Comparison of ENCODE assay signal across 8 cellular contexts in the genomic region with DNA sequence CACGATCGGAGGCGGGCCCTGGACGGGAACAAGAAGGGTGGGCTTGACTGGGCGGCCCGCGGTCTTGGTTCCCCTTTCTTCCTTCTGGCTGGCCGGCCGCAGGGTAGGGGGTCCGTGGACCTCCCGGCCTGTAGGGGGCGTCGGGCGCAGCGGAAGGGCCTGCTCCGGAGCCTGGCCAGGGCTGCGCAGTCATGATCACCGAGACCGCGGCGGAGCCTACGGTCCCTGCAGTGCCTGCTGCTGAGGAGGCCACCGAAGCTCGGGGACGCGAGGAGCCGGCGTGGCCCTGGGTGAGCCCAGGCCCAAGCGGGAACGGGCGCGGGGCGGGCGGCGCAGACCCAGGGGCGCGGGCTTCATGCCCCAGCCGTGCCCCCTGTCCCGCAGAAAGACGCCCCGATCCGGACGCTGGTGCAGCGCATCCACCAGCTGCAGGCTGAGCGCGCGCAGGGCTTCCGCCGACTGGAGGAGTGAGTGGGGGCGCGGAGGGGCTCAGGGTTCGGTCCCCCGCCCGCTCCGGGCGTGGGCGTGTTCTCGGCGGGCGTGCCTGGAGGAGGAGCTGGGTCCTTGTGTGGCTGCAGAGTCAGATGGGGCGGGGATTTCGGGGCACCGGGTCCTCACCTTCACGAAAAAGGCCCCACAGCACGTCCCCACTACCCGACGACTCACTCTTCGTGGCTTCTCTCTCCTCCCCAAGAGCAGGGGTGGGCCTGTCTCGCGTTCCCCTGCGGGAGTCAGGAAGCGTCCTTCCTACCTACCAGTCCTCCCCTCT. TPM values are rescaled to one million over a fixed set of nuclear protein-coding genes. Genes with fewer than 3 reads are reported as not detected.
DNase-seq lines count a peak whose midpoint lies in the region; ATAC-seq and TF ChIP-seq lines count a peak whose summit lies in the region.

Gene REX1BD, plus strand, starts transcription at position 188 of the 769 bp plus-strand sequence. Its CDS starts 4 bp downstream, at position 192.

- TF ChIP-seq CTCF in epithelial cell of proximal tubule (conservative IDR thresholded peaks at IDR 0.05; ENCODE audit: low read depth, low read length) = peak; percentile 79

- peak; percentile 78 for ATAC-seq in GM21381 (IDR thresholded peaks at IDR 0.05; ENCODE audit: unreplicated experiment)

- peaks cover 16 to 23% of the 10 kb centered on the region in 2 donors for H3K4me1 ChIP-seq in mucosa of rectum (ENCODE audit: control insufficient read depth in 2 of 2, insufficient read depth in 2 of 2, low read length in 2 of 2)

- H3K9me3 ChIP-seq in mucosa of rectum (ENCODE audit: control insufficient read depth in 2 of 2, low read length in 2 of 2) = no peaks in the 10 kb centered on the region

- peak within 1 kb of the TSS; percentile 91 for H3K4me3 ChIP-seq in epithelial cell of proximal tubule (ENCODE audit: low read depth, low read length)
- peak within 1 kb of the TSS; percentile 79 to 86 for H3K4me3 ChIP-seq in mucosa of rectum (ENCODE audit: low read length in 2 of 2)

- peak within 1 kb of the TSS; percentile 79 to 80 for H3K9ac ChIP-seq in mucosa of rectum (ENCODE audit: low read depth in 1 of 2, low read length in 2 of 2)

- H3K27ac ChIP-seq in mucosa of rectum (ENCODE audit: low read depth in 2 of 2, low read length in 2 of 2) = peak within 1 kb of the TSS; percentile 82 to 92

- H3K27me3 ChIP-seq in mucosa of rectum (ENCODE audit: control insufficient read depth in 2 of 2, insufficient read depth in 2 of 2, low read length in 2 of 2) = no peaks in the 10 kb centered on the region

- H3K36me3 ChIP-seq in mucosa of rectum (ENCODE audit: control insufficient read depth in 2 of 2, insufficient read depth in 2 of 2, low read length in 2 of 2) = peaks cover 5 to 6% of the 10 kb centered on the region in 2 donors

- DNase-seq in D341Med (ENCODE audit: low spot score) = peak; percentile 91
- peak in 73 of 76 experiments; percentile 43 to 97 (median 82) for DNase-seq in HUDEP-2 (lab: John Stamatoyannopoulos, UW; ENCODE audit: unreplicated experiment in 76 of 76)
- DNase-seq in OCI-M2 (lab: John Stamatoyannopoulos, UW; ENCODE audit: unreplicated experiment) = peak; percentile 73
- peak; percentile 85 for DNase-seq in activated T-cell treated with anti-CD3 and anti-CD28 coated beads for 24 hours (ENCODE audit: low read depth)
- DNase-seq in epithelial cell of proximal tubule (ENCODE audit: low read depth) = no peak
- DNase-seq in stimulated activated CD8-positive, alpha-beta memory T cell treated with anti-CD3 and anti-CD28 coated beads, Interleukin-4, amount 100 ng/mL, for 48 hours = peak; percentile 91

RNA-seq across cellular contexts. Expression of gene REX1BD, which starts in this region (rescaled TPM):
- total RNA-seq in epithelial cell of proximal tubule = 141 and 167 TPM in 2 replicates
